In the genomic region with DNA sequence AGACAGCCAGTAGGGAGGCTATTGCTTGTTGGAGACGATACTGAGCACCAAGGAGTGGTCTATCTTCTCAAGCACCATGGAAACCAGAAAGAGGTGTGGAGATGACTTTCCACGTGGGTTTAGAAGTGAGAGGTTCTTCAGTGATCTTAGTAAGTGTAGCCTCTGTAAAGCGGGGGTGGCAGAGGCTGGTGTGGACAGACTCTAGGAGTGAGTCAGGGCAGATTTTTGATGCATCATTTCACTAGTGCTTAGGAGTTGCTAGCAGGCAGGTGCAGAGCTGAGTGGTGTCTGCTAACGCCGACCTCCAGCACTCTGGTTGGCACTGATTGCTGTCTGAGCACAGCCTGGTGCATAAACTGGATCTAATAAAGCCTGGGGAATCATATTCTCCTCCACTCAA, we compare ENCODE assay signal across 9 cellular contexts.
A peak's percentile ranks its signal among the peaks of the same experiment; 100 is the strongest.
DNase-seq lines count a peak whose midpoint lies in the region; ATAC-seq lines count a peak whose summit lies in the region.
"Had no signal": no experiment of that assay in that cellular context is flagged by ENCODE, and none has a peak within 500 bp of the region (broad histone marks: within the 10 kb centered on the region; RNA-seq: fewer than 3 reads in every experiment).

No MANE protein-coding gene starts in this region.

- no peak overlapping the region for H3K4me3 Mint-ChIP-seq in activated CD8-positive, alpha-beta memory T cell treated with anti-CD3 and anti-CD28 coated beads, Interleukin-2, amount 10 ng/mL, durations not matched to agents 7 days and 5 days
- H3K4me3 Mint-ChIP-seq: GM23338 had no signal

- no peak overlapping the region for H3K27ac Mint-ChIP-seq in activated CD8-positive, alpha-beta memory T cell treated with anti-CD3 and anti-CD28 coated beads, Interleukin-2, amount 10 ng/mL, durations not matched to agents 7 days and 5 days
- H3K27ac Mint-ChIP-seq: GM23338 had no signal

- H3K27me3 Mint-ChIP-seq in activated CD8-positive, alpha-beta memory T cell treated with anti-CD3 and anti-CD28 coated beads, Interleukin-2, amount 10 ng/mL, durations not matched to agents 7 days and 5 days: peaks cover 42% of the 10 kb centered on the region

- H3K9me3 Mint-ChIP-seq in activated CD8-positive, alpha-beta memory T cell treated with anti-CD3 and anti-CD28 coated beads, Interleukin-2, amount 10 ng/mL, durations not matched to agents 7 days and 5 days (ENCODE audit: low read depth): no peaks in the 10 kb centered on the region
- H3K9me3 Mint-ChIP-seq: GM23338 had no signal

- ATAC-seq in GM19328 (IDR thresholded peaks at IDR 0.05; ENCODE audit: unreplicated experiment): peak; percentile 80
- peak; percentile 95 for ATAC-seq in HG02870 (IDR thresholded peaks at IDR 0.05; ENCODE audit: unreplicated experiment)
- ATAC-seq in activated CD8-positive, alpha-beta memory T cell treated with anti-CD3 and anti-CD28 coated beads, Interleukin-2, amount 10 ng/mL, durations not matched to agents 7 days and 5 days: peak; percentile 79
- ATAC-seq: GM23338 had no signal

- CTCF ChIA-PET in activated CD8-positive, alpha-beta memory T cell treated with anti-CD3 and anti-CD28 coated beads, Interleukin-2, amount 10 ng/mL, durations not matched to agents 7 days and 5 days (lab: Charles Lee): no interaction called here

- DNase-seq in activated CD8-positive, alpha-beta memory T cell treated with anti-CD3 and anti-CD28 coated beads, Interleukin-2, amount 10 ng/mL, durations not matched to agents 7 days and 5 days: peak; percentile 67
- peak; percentile 45 for DNase-seq in stimulated activated CD8-positive, alpha-beta memory T cell treated with anti-CD3 and anti-CD28 coated beads, Interleukin-12 subunit alpha, Interleukin-12 subunit beta, amount 100 ng/mL, for 24 hours (ENCODE audit: extremely low read depth)
- DNase-seq in kidney glomerular epithelial cell (lab: John Stamatoyannopoulos, UW) (no peak), NCI-H2196 treated with DMSO at 0.1 percent for 48 hours (lab: John Stamatoyannopoulos, UW; ENCODE audit: unreplicated experiment) (no peak), cortex of kidney (lab: John Stamatoyannopoulos, UW) (no peak), SKM-1 (lab: John Stamatoyannopoulos, UW; ENCODE audit: unreplicated experiment) (no peak)

- H3K4me1 Mint-ChIP-seq in activated CD8-positive, alpha-beta memory T cell treated with anti-CD3 and anti-CD28 coated beads, Interleukin-2, amount 10 ng/mL, durations not matched to agents 7 days and 5 days: peaks cover 37% of the 10 kb centered on the region
- H3K4me1 Mint-ChIP-seq: GM23338 had no signal

- H3K36me3 Mint-ChIP-seq in activated CD8-positive, alpha-beta memory T cell treated with anti-CD3 and anti-CD28 coated beads, Interleukin-2, amount 10 ng/mL, durations not matched to agents 7 days and 5 days: no peaks in the 10 kb centered on the region

Comparison
In these comparisons a context has a peak if more than half of its experiments do, and no peak if none do; other contexts are left out.
1. DNase-seq: peak in activated CD8-positive, alpha-beta memory T cell treated with anti-CD3 and anti-CD28 coated beads, Interleukin-2, amount 10 ng/mL, durations not matched to agents 7 days and 5 days (single experiment) and stimulated activated CD8-positive, alpha-beta memory T cell treated with anti-CD3 and anti-CD28 coated beads, Interleukin-12 subunit alpha, Interleukin-12 subunit beta, amount 100 ng/mL, for 24 hours (single experiment); none in kidney glomerular epithelial cell (single experiment), NCI-H2196 treated with DMSO at 0.1 percent for 48 hours (single experiment), cortex of kidney (single experiment) and SKM-1 (single experiment).
2. Peak in every context shown above with its lines, with median percentiles within 50 percentile points of each other: ATAC-seq.